Comparison of ENCODE assay signal across 15 cellular contexts in the genomic region with DNA sequence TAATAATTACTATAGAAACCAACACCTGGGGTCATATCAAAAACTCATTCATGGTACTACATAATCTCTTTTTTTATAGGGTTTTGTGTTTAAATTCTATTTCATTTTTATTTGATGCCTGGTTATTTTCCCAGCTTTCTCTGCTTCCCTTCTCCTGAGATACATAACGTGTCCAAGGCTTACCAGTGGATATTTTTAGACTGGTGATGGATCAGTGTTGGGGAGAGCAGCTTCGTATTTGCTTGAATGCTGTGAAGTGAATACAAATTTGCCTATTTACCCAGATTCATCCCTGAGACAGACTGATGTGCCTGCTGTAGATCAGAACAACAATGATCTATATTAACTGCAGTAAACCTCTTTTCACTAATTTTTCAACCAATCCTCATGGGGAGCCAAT. TPM values are rescaled to one million over a fixed set of nuclear protein-coding genes. Genes with fewer than 3 reads are reported as not detected.
A peak's percentile ranks its signal among the peaks of the same experiment; 100 is the strongest.
DNase-seq lines count a peak whose midpoint lies in the region; ATAC-seq and TF ChIP-seq lines count a peak whose summit lies in the region.
"Had no signal": no experiment of that assay in that cellular context is flagged by ENCODE, and none has a peak within 500 bp of the region (broad histone marks: within the 10 kb centered on the region; RNA-seq: fewer than 3 reads in every experiment).

No MANE protein-coding gene starts in this region.

- no peaks in the 10 kb centered on the region for H3K9me3 ChIP-seq in CD8-positive, alpha-beta T cell (ENCODE audit: low read length)
- H3K9me3 ChIP-seq in psoas muscle = no peaks in the 10 kb centered on the region
- H3K9me3 ChIP-seq: BLaER1 treated with 17β-estradiol and CSF1 and Interleukin-3, amounts not matched to agents 10 nM and 100 nM had no signal

- no peak overlapping the region for H3K27ac ChIP-seq in CD8-positive, alpha-beta T cell (ENCODE audit: low read depth, low read length)
- peak overlapping the region; percentile 55 for H3K27ac ChIP-seq in angular gyrus (ENCODE audit: low read depth, low read length)
- H3K27ac ChIP-seq in psoas muscle = peak overlapping the region; percentile 57
- H3K27ac ChIP-seq: BLaER1 treated with 17β-estradiol and CSF1 and Interleukin-3, amounts not matched to agents 10 nM and 100 nM had no signal

- no peaks in the 10 kb centered on the region for H3K36me3 ChIP-seq in CD8-positive, alpha-beta T cell (ENCODE audit: insufficient read depth, low read length)
- no peaks in the 10 kb centered on the region for H3K36me3 ChIP-seq in psoas muscle (ENCODE audit: insufficient read depth in 1 of 2, low read depth in 1 of 2)
- H3K36me3 ChIP-seq: BLaER1 treated with 17β-estradiol and CSF1 and Interleukin-3, amounts not matched to agents 10 nM and 100 nM had no signal

- WGBS in psoas muscle, 3 donors = 16 to 39% (median 31%) methylated on average over 2 of the region's 2 CpGs

- no peaks in the 10 kb centered on the region for H3K27me3 ChIP-seq in CD8-positive, alpha-beta T cell (ENCODE audit: insufficient read depth, low read length)
- H3K27me3 ChIP-seq in psoas muscle (ENCODE audit: insufficient read depth in 3 of 3, low read length in 2 of 3) = no peaks in the 10 kb centered on the region
- H3K27me3 ChIP-seq: BLaER1 treated with 17β-estradiol and CSF1 and Interleukin-3, amounts not matched to agents 10 nM and 100 nM had no signal

- no peak overlapping the region for H3K4me3 ChIP-seq in CD8-positive, alpha-beta T cell (ENCODE audit: low read depth, low read length)
- no peak overlapping the region for H3K4me3 ChIP-seq in psoas muscle
- H3K4me3 ChIP-seq: BLaER1 treated with 17β-estradiol and CSF1 and Interleukin-3, amounts not matched to agents 10 nM and 100 nM; GM23338 had no signal

- DNase-seq in activated CD8-positive, alpha-beta memory T cell treated with anti-CD3 and anti-CD28 coated beads, Interleukin-2, amount 10 ng/mL, durations not matched to agents 7 days and 5 days = no peak
- DNase-seq in activated CD8-positive, alpha-beta memory T cell treated with anti-CD3 and anti-CD28 coated beads, Interleukin-2, amount 50 U/mL, for 48 hours = no peak
- no peak for DNase-seq in CD8-positive, alpha-beta T cell
- DNase-seq in psoas muscle = no peak
- DNase-seq in osteocyte (ENCODE audit: extremely low spot score, unreplicated experiment) = no peak
- DNase-seq in mesenteric fat pad (ENCODE audit: low spot score) = no peak
- DNase-seq: DND-41, NCI-H2029, NCI-H2171 treated with DMSO at 0.1 percent for 48 hours, NCI-H446 treated with DMSO at 0.1 percent for 48 hours, RPMI8226 had no signal

- peak overlapping the region; percentile 48 for H3K27ac Mint-ChIP-seq in activated CD8-positive, alpha-beta memory T cell treated with anti-CD3 and anti-CD28 coated beads, Interleukin-2, amount 10 ng/mL, durations not matched to agents 7 days and 5 days
- H3K27ac Mint-ChIP-seq in CD8-positive, alpha-beta T cell = peak overlapping the region; percentile 32
- no peak overlapping the region for H3K27ac Mint-ChIP-seq in osteocyte (ENCODE audit: unreplicated experiment)
- H3K27ac Mint-ChIP-seq: GM23338 had no signal

- no peak for TF ChIP-seq CTCF in CD8-positive, alpha-beta T cell (IDR thresholded peaks at IDR 0.05)
- TF ChIP-seq CTCF in psoas muscle (IDR thresholded peaks at IDR 0.05) (no peak), osteocyte (IDR thresholded peaks at IDR 0.05) (no peak)

- peaks cover 66% of the 10 kb centered on the region for H3K4me1 Mint-ChIP-seq in activated CD8-positive, alpha-beta memory T cell treated with anti-CD3 and anti-CD28 coated beads, Interleukin-2, amount 10 ng/mL, durations not matched to agents 7 days and 5 days
- H3K4me1 Mint-ChIP-seq in CD8-positive, alpha-beta T cell (ENCODE audit: low read depth) = peaks cover 62% of the 10 kb centered on the region
- peaks cover 2% of the 10 kb centered on the region for H3K4me1 Mint-ChIP-seq in osteocyte (ENCODE audit: unreplicated experiment)

- intact Hi-C loops in CD8-positive, alpha-beta T cell (cut with DNase I, micrococcal nuclease) = loop anchor here in 1 of 2 experiments (5.0 kb wide), 1 partner anchor 53 kb away; no protein-coding TSS in a partner anchor
- intact Hi-C loops in psoas muscle (cut with DNase I) = loop anchor here in 1 of 2 donors (5.0 kb wide), 1 partner anchor 93 kb away; no protein-coding TSS in a partner anchor

- no peaks in the 10 kb centered on the region for H3K9me3 Mint-ChIP-seq in activated CD8-positive, alpha-beta memory T cell treated with anti-CD3 and anti-CD28 coated beads, Interleukin-2, amount 10 ng/mL, durations not matched to agents 7 days and 5 days (ENCODE audit: low read depth)
- H3K9me3 Mint-ChIP-seq in CD8-positive, alpha-beta T cell = no peaks in the 10 kb centered on the region
- H3K9me3 Mint-ChIP-seq in osteocyte (ENCODE audit: unreplicated experiment) = no peaks in the 10 kb centered on the region
- H3K9me3 Mint-ChIP-seq: GM23338 had no signal

- H3K36me3 Mint-ChIP-seq in activated CD8-positive, alpha-beta memory T cell treated with anti-CD3 and anti-CD28 coated beads, Interleukin-2, amount 10 ng/mL, durations not matched to agents 7 days and 5 days = peaks cover 44% of the 10 kb centered on the region
- peaks cover 14% of the 10 kb centered on the region for H3K36me3 Mint-ChIP-seq in CD8-positive, alpha-beta T cell
- H3K36me3 Mint-ChIP-seq in osteocyte (ENCODE audit: unreplicated experiment) = no peaks in the 10 kb centered on the region

- H3K4me1 ChIP-seq in CD8-positive, alpha-beta T cell (ENCODE audit: insufficient read depth, low read length) = peaks cover 71% of the 10 kb centered on the region
- H3K4me1 ChIP-seq in psoas muscle = peaks cover 40% of the 10 kb centered on the region

- no peak overlapping the region for H3K4me3 Mint-ChIP-seq in activated CD8-positive, alpha-beta memory T cell treated with anti-CD3 and anti-CD28 coated beads, Interleukin-2, amount 10 ng/mL, durations not matched to agents 7 days and 5 days
- H3K4me3 Mint-ChIP-seq in CD8-positive, alpha-beta T cell = no peak overlapping the region
- no peak overlapping the region for H3K4me3 Mint-ChIP-seq in osteocyte (ENCODE audit: unreplicated experiment)
- H3K4me3 Mint-ChIP-seq: GM23338 had no signal

- CTCF ChIA-PET in activated CD8-positive, alpha-beta memory T cell treated with anti-CD3 and anti-CD28 coated beads, Interleukin-2, amount 10 ng/mL, durations not matched to agents 7 days and 5 days (lab: Charles Lee) = interaction anchor here (1.0 to 8.4 kb wide), 10 partner anchors 15 to 214 kb away, joined by 3 to 98 read pairs (median 4); a partner anchor contains a TSS
- CTCF ChIA-PET in CD8-positive, alpha-beta T cell (lab: Charles Lee) = interaction anchor here (0.7 to 11.7 kb wide), 6 partner anchors 41 to 96 kb away, joined by 4 to 177 read pairs (median 70); no protein-coding TSS in a partner anchor

- H3K27me3 Mint-ChIP-seq in activated CD8-positive, alpha-beta memory T cell treated with anti-CD3 and anti-CD28 coated beads, Interleukin-2, amount 10 ng/mL, durations not matched to agents 7 days and 5 days = no peaks in the 10 kb centered on the region
- no peaks in the 10 kb centered on the region for H3K27me3 Mint-ChIP-seq in CD8-positive, alpha-beta T cell (ENCODE audit: low read depth)
- peaks cover 20% of the 10 kb centered on the region for H3K27me3 Mint-ChIP-seq in osteocyte (ENCODE audit: unreplicated experiment)

- POLR2A ChIA-PET in CD8-positive, alpha-beta T cell (lab: Charles Lee) = interaction anchor here (0.7 to 1.7 kb wide), 2 partner anchors 84 to 90 kb away, joined by 3 to 4 read pairs; no protein-coding TSS in a partner anchor

- ATAC-seq in activated CD8-positive, alpha-beta memory T cell treated with anti-CD3 and anti-CD28 coated beads, Interleukin-2, amount 10 ng/mL, durations not matched to agents 7 days and 5 days = no peak
- no peak for ATAC-seq in CD8-positive, alpha-beta T cell
- ATAC-seq in psoas muscle (peak in 3 of 4 donors; percentile 62 to 67 (median 64)), HG03039 (IDR thresholded peaks at IDR 0.05; ENCODE audit: unreplicated experiment) (no peak)
- ATAC-seq: GM23338 had no signal

RNA-seq across cellular contexts. Expression of a gene that starts 43.2 kb away (rescaled TPM):
- under 1 TPM in 1 of 2 experiments, not detected in 1; 0.55 TPM for total RNA-seq in activated CD8-positive, alpha-beta memory T cell treated with anti-CD3 and anti-CD28 coated beads, Interleukin-2, amount 10 ng/mL, durations not matched to agents 7 days and 5 days
- total RNA-seq in CD8-positive, alpha-beta T cell = 1 to 10 TPM; 2.2 to 2.7 TPM
- total RNA-seq in psoas muscle (under 1 TPM in 2 of 4 donors, not detected in 2; 0.11 to 0.15 TPM), osteocyte (0.13 TPM in 2 replicates), mesenteric fat pad (0.16 TPM)
- under 1 TPM; 0.07 to 0.11 (median 0.09) TPM for polyA plus RNA-seq in psoas muscle

RNA-seq across cellular contexts. Expression of a gene that starts 56.0 kb away (rescaled TPM):
- 100 to 1,000 TPM in 1 of 2 experiments, 10 to 100 TPM in 1; 73.0 to 148 TPM for total RNA-seq in activated CD8-positive, alpha-beta memory T cell treated with anti-CD3 and anti-CD28 coated beads, Interleukin-2, amount 10 ng/mL, durations not matched to agents 7 days and 5 days
- 10 to 100 TPM; 22.3 to 25.5 TPM for total RNA-seq in CD8-positive, alpha-beta T cell
- total RNA-seq in psoas muscle (10 to 100 TPM; 35.0 to 76.5 (median 60.0) TPM), osteocyte (0.73 and 0.99 TPM in 2 replicates), mesenteric fat pad (28.0 TPM)
- 10 to 100 TPM; 14.9 to 90.1 (median 73.9) TPM for polyA plus RNA-seq in psoas muscle

Comparison
In these comparisons a context has a peak if more than half of its experiments do, and no peak if none do; other contexts are left out.
1. ATAC-seq: peak in psoas muscle (3 of 4); none in activated CD8-positive, alpha-beta memory T cell treated with anti-CD3 and anti-CD28 coated beads, Interleukin-2, amount 10 ng/mL, durations not matched to agents 7 days and 5 days (single experiment), CD8-positive, alpha-beta T cell (single experiment) and HG03039 (single experiment).
2. RNA of a gene that starts 56.0 kb away (total RNA-seq): 73.0 to 148 TPM in activated CD8-positive, alpha-beta memory T cell treated with anti-CD3 and anti-CD28 coated beads, Interleukin-2, amount 10 ng/mL, durations not matched to agents 7 days and 5 days, 35.0 to 76.5 TPM in psoas muscle, 28.0 TPM in mesenteric fat pad (single experiment) and 22.3 to 25.5 TPM in CD8-positive, alpha-beta T cell; 0.73 to 0.99 TPM in osteocyte; every median in the first group is over 10 times any median in the second.